ENCODE assay signal across 10 cellular contexts in genomic region chr7:131625817-131626372, GRCh38.
DNase-seq lines count a peak whose midpoint lies in the region; TF ChIP-seq lines count a peak whose summit lies in the region.
"Had no signal": no experiment of that assay in that cellular context is flagged by ENCODE, and none has a peak within 500 bp of the region (broad histone marks: within the 10 kb centered on the region; RNA-seq: fewer than 3 reads in every experiment).

No MANE protein-coding gene starts in this region.

- H3K4me3 ChIP-seq in MM.1S (ENCODE audit: low read length) (no peak overlapping the region), endodermal cell (ENCODE audit: low read length) (no peak overlapping the region), liver (ENCODE audit: low read depth in 1 of 3, low read length in 3 of 3) (no peak overlapping the region)
- H3K4me3 ChIP-seq: BLaER1, dorsolateral prefrontal cortex had no signal

- TF ChIP-seq CTCF in MM.1S (IDR thresholded peaks at IDR 0.05; ENCODE audit: low read length) (no peak), endodermal cell (conservative IDR thresholded peaks at IDR 0.05) (peak; percentile 56), liver (IDR thresholded peaks at IDR 0.05; ENCODE audit: low read depth, low read length, missing input control) (no peak), GM10266 (IDR thresholded peaks at IDR 0.05; ENCODE audit: control insufficient read depth, insufficient read depth, low read depth, missing control alignments) (no peak)

- no peaks in the 10 kb centered on the region for H3K9me3 ChIP-seq in MM.1S (replicated peaks; ENCODE audit: insufficient read depth, low read length)
- no peaks in the 10 kb centered on the region for H3K9me3 ChIP-seq in endodermal cell (ENCODE audit: control insufficient read depth, low read length)
- no peaks in the 10 kb centered on the region for H3K9me3 ChIP-seq in liver (ENCODE audit: control insufficient read depth in 4 of 4, low read length in 3 of 4)
- H3K9me3 ChIP-seq: BLaER1 had no signal

- WGBS in endodermal cell (ENCODE audit: insufficient coverage in 1 of 2, insufficient read length in 1 of 2), 2 experiments: 13 to 18% methylated on average over 6 to 12 of the region's 12 CpGs
- 35% methylated on average over 12 of the region's 12 CpGs for WGBS in liver

- peaks cover 78% of the 10 kb centered on the region for H3K4me1 Mint-ChIP-seq in endodermal cell

- H3K27me3 ChIP-seq in MM.1S (replicated peaks; ENCODE audit: insufficient read depth, low read length): no peaks in the 10 kb centered on the region
- no peaks in the 10 kb centered on the region for H3K27me3 ChIP-seq in endodermal cell (ENCODE audit: control insufficient read depth, insufficient read depth, low read length, poor library complexity, severe bottlenecking)
- H3K27me3 ChIP-seq in liver (ENCODE audit: control insufficient read depth in 4 of 4, insufficient read depth in 4 of 4, low read length in 3 of 4): no peaks in the 10 kb centered on the region
- H3K27me3 ChIP-seq: BLaER1, dorsolateral prefrontal cortex had no signal

- H3K36me3 ChIP-seq in MM.1S (replicated peaks; ENCODE audit: insufficient read depth, low read length) (no peaks in the 10 kb centered on the region), endodermal cell (ENCODE audit: control insufficient read depth, insufficient read depth, low read length) (no peaks in the 10 kb centered on the region), liver (ENCODE audit: control insufficient read depth in 4 of 4, insufficient read depth in 3 of 4, low read depth in 1 of 4, low read length in 3 of 4) (no peaks in the 10 kb centered on the region)
- H3K36me3 ChIP-seq: BLaER1 had no signal

- H3K36me3 Mint-ChIP-seq in endodermal cell (ENCODE audit: low read depth): no peaks in the 10 kb centered on the region

- H4K20me1 ChIP-seq in MM.1S (ENCODE audit: insufficient read depth, low read length): no peaks in the 10 kb centered on the region
- H4K20me1 ChIP-seq: BLaER1 had no signal

- H3K79me2 ChIP-seq in MM.1S (ENCODE audit: low read length): no peaks in the 10 kb centered on the region

- H3K27ac Mint-ChIP-seq in endodermal cell: peak overlapping the region; percentile 94

- TF ChIP-seq RAD21 in liver (IDR thresholded peaks at IDR 0.05): no peak

- H3K4me1 ChIP-seq in MM.1S (ENCODE audit: low read length) (no peaks in the 10 kb centered on the region), endodermal cell (ENCODE audit: control insufficient read depth, insufficient read depth, low read length) (peaks cover 32% of the 10 kb centered on the region), liver (ENCODE audit: control insufficient read depth in 4 of 4, insufficient read depth in 4 of 4, low read length in 3 of 4) (no peaks in the 10 kb centered on the region)
- H3K4me1 ChIP-seq: BLaER1 had no signal

- H3K9ac ChIP-seq in MM.1S (ENCODE audit: low read length) (no peak overlapping the region), endodermal cell (ENCODE audit: extremely low read depth, low read length, poor library complexity, severe bottlenecking) (no peak overlapping the region), liver (ENCODE audit: low read depth in 1 of 2, low read length in 2 of 2) (no peak overlapping the region)
- H3K9ac ChIP-seq: BLaER1 had no signal

- H3K9me2 ChIP-seq in MM.1S (replicated peaks; ENCODE audit: insufficient read depth, low read length): no peaks in the 10 kb centered on the region

- peaks cover 8% of the 10 kb centered on the region for H3K27me3 Mint-ChIP-seq in endodermal cell (ENCODE audit: insufficient read depth)

- DNase-seq in ACHN (peak; percentile 52), MM.1S (no peak), endodermal cell (peak; percentile 96), GM10266 (ENCODE audit: extremely low spot score) (no peak), germinal center (ENCODE audit: low spot score) (no peak), NCI-H2029 treated with DMSO at 0.1 percent for 48 hours (lab: John Stamatoyannopoulos, UW) (no peak)
- DNase-seq in effector CD8-positive, alpha-beta T cell (lab: John Stamatoyannopoulos, UW): no peak
- DNase-seq: dorsolateral prefrontal cortex had no signal

- no peak overlapping the region for H3K27ac ChIP-seq in MM.1S (ENCODE audit: low read length)
- no peak overlapping the region for H3K27ac ChIP-seq in endodermal cell (ENCODE audit: low read depth, low read length)
- H3K27ac ChIP-seq in liver (ENCODE audit: low read depth in 1 of 2, low read length in 2 of 2): no peak overlapping the region
- H3K27ac ChIP-seq: BLaER1 had no signal

- no peak overlapping the region for H3K4me2 ChIP-seq in MM.1S (ENCODE audit: low read depth, low read length)
- H3K4me2 ChIP-seq: BLaER1 had no signal

- H3K4me3 Mint-ChIP-seq in endodermal cell: peak overlapping the region; percentile 35

- no peaks in the 10 kb centered on the region for H3F3A ChIP-seq in MM.1S (ENCODE audit: insufficient read depth, low read length)

- no peaks in the 10 kb centered on the region for H3K9me3 Mint-ChIP-seq in endodermal cell

- peak overlapping the region; percentile 54; the same call in 1 of the 2 replicates for H2AFZ ChIP-seq in MM.1S (ENCODE audit: low read length)

- in situ Hi-C loops in ACHN (cut with HindIII; ENCODE audit: low pct_ligation_motif_present, low pct_unique_long_range_greater_than_20kb, low sequenced_read_pairs): no loop called here

TF ChIP-seq in liver, 16 proteins besides CTCF, POLR2A, EP300 and RAD21:
- TF ChIP-seq NR2F2 (IDR thresholded peaks at IDR 0.05) (peak; percentile 58), REST (IDR thresholded peaks at IDR 0.05) (no peak), HNF4G (IDR thresholded peaks at IDR 0.05) (no peak), YY1 (IDR thresholded peaks at IDR 0.05) (no peak), RXRA (IDR thresholded peaks at IDR 0.05) (no peak)

Comparison
In these comparisons a context has a peak if more than half of its experiments do, and no peak if none do; other contexts are left out.
1. DNase-seq: peak in ACHN (single experiment) and endodermal cell (single experiment); none in MM.1S (single experiment), effector CD8-positive, alpha-beta T cell (single experiment), GM10266 (single experiment), germinal center (single experiment) and NCI-H2029 treated with DMSO at 0.1 percent for 48 hours (single experiment).